6 cellular contexts compared by ENCODE assay signal in genomic region chr1:228068359-228068758, GRCh38.
"Had no signal": no experiment of that assay in that cellular context is flagged by ENCODE, and none has a peak within 500 bp of the region (broad histone marks: within the 10 kb centered on the region; RNA-seq: fewer than 3 reads in every experiment).

No MANE protein-coding gene starts in this region.

- ATAC-seq: GM12878 had no signal

- H3K4me3 ChIP-seq: GM12878 had no signal

- FAIRE-seq: G401.6, GM12878, GM12892, GM18507 had no signal

- DNase-seq: GDM1, GF-D8 had no signal
